Comparison of ENCODE assay signal across 19 cellular contexts in the genomic region with DNA sequence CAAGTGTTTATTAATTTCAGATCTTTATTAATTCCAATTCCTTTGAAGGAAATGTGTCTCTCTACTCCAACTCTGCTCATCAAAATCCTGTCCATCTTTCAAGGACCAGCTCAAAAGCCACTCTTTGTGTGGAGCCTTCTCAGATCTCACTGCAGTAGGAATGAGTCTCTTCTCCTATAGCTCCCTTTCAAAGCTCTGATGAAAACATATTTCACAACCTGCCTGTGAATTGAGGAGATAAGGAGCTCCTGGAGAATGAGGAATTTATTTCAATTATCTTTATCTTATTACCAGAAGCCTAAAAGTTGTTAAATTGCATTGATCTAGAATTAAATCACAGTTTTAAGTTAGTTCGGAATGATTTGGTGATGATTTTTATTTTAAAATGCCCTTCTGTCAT.
DNase-seq lines count a peak whose midpoint lies in the region; ATAC-seq, FAIRE-seq and TF ChIP-seq lines count a peak whose summit lies in the region.
"Had no signal": no experiment of that assay in that cellular context is flagged by ENCODE, and none has a peak within 500 bp of the region (broad histone marks: within the 10 kb centered on the region; RNA-seq: fewer than 3 reads in every experiment).

No MANE protein-coding gene starts in this region.

- TF ChIP-seq CTCF in IMR-90 (conservative IDR thresholded peaks at IDR 0.05; ENCODE audit: low read depth, low read length) (no peak), K562 (IDR thresholded peaks at IDR 0.05 in 2 of 3, conservative IDR thresholded peaks at IDR 0.05 in 1 of 3; ENCODE audit: insufficient read depth in 2 of 3, low read depth in 1 of 3, low read length in 3 of 3) (no peak), prostate gland (IDR thresholded peaks at IDR 0.05) (no peak)

- no peak for FAIRE-seq in K562 (lab: Jason Lieb, UNC)
- FAIRE-seq: GM12892, H54 had no signal

- peak overlapping the region; percentile 17; the same call in 1 of the 2 replicates for H4K91ac ChIP-seq in IMR-90 (ENCODE audit: insufficient read depth, low read depth, low read length)

- H3K4me2 ChIP-seq in IMR-90 (ENCODE audit: low read depth, low read length), result no peak overlapping the region
- no peak overlapping the region for H3K4me2 ChIP-seq in K562 (ENCODE audit: insufficient read depth, low read length)
- H3K4me2 ChIP-seq: BLaER1 had no signal

- H3K79me1 ChIP-seq in IMR-90 (ENCODE audit: low read depth in 1 of 2, low read length in 2 of 2), result no peaks in the 10 kb centered on the region

- no peak overlapping the region for H3K23ac ChIP-seq in IMR-90 (ENCODE audit: low read depth, low read length)

- H2BK5ac ChIP-seq in IMR-90 (ENCODE audit: low read depth, low read length, poor library complexity, severe bottlenecking), result no peak overlapping the region

- H4K5ac ChIP-seq in IMR-90 (ENCODE audit: low read depth, low read length), result no peak overlapping the region

- H3K27ac ChIP-seq in IMR-90 (ENCODE audit: insufficient read depth, low read length) (no peak overlapping the region), K562 (ENCODE audit: extremely low read depth, low read depth, low read length) (no peak overlapping the region), prostate gland (no peak overlapping the region)
- H3K27ac ChIP-seq: BLaER1, GM23248, HL-60 had no signal

- no peaks in the 10 kb centered on the region; the same call in none of the 2 replicates for H3K9me1 ChIP-seq in IMR-90 (ENCODE audit: insufficient read depth, low read length)
- H3K9me1 ChIP-seq in K562 (ENCODE audit: control insufficient read depth, insufficient read depth, low read length), result no peaks in the 10 kb centered on the region

- H2AK5ac ChIP-seq in IMR-90 (ENCODE audit: low read depth, low read length), result no peak overlapping the region

- H2BK20ac ChIP-seq in IMR-90 (ENCODE audit: low read depth, low read length), result peak overlapping the region; percentile 62

- TF ChIP-seq RAD21 in IMR-90 (IDR thresholded peaks at IDR 0.05; ENCODE audit: low read length), result no peak
- TF ChIP-seq RAD21 in K562 (CRISPR knock-in tag; conservative IDR thresholded peaks at IDR 0.05 in 1 of 2, IDR thresholded peaks at IDR 0.05 in 1 of 2), result no peak

- H3K36me3 ChIP-seq in IMR-90 (ENCODE audit: control insufficient read depth, insufficient read depth, low read length) (no peaks in the 10 kb centered on the region), K562 (ENCODE audit: control insufficient read depth, insufficient read depth, low read length) (no peaks in the 10 kb centered on the region), prostate gland (no peaks in the 10 kb centered on the region)
- H3K36me3 ChIP-seq: BLaER1 had no signal

- H2AK9ac ChIP-seq in IMR-90 (replicated peaks; ENCODE audit: low read depth, low read length, poor library complexity), result no peak overlapping the region

- POLR2A ChIA-PET in IMR-90 (lab: Charles Lee; ENCODE audit: unreplicated experiment), result no interaction called here
- POLR2A ChIA-PET in K562 (lab: Yijun Ruan, JAX), result no interaction called here

- no peaks in the 10 kb centered on the region for H3K27me3 ChIP-seq in IMR-90 (ENCODE audit: control insufficient read depth, insufficient read depth, low read length)
- 0 out of 5 replicates have a peak, but pooled peaks cover 0 to 3% of the 10 kb centered on the region in 2 experiments for H3K27me3 ChIP-seq in K562 (ENCODE audit: control insufficient read depth in 2 of 2, insufficient read depth in 2 of 2, low read length in 2 of 2)
- H3K27me3 ChIP-seq in prostate gland (replicated peaks; ENCODE audit: insufficient read depth), result no peaks in the 10 kb centered on the region
- H3K27me3 ChIP-seq: BLaER1 had no signal

- H3K4me3 ChIP-seq in IMR-90 (ENCODE audit: insufficient read depth, low read depth, low read length) (no peak overlapping the region), K562 (no peak overlapping the region), prostate gland (no peak overlapping the region)
- H3K4me3 ChIP-seq: BLaER1, GM23248 had no signal

- CTCF ChIA-PET in IMR-90 (lab: Yijun Ruan, JAX) (no interaction called here), K562 (lab: Yijun Ruan, JAX; ENCODE audit: low intra/inter-chr PET ratio) (no interaction called here)

- H3K56ac ChIP-seq in IMR-90 (ENCODE audit: extremely low read depth, insufficient read depth, low read length), result no peak overlapping the region

- peak overlapping the region; percentile 63; the same call in 1 of the 2 replicates for H3K18ac ChIP-seq in IMR-90 (ENCODE audit: low read depth, low read length)

- intact Hi-C loops in IMR-90 (cut with micrococcal nuclease), result loop anchor here (2.0 kb wide), 1 partner anchor 40 kb away; no protein-coding TSS in a partner anchor
- intact Hi-C loops in K562 (cut with micrococcal nuclease), result no loop called here
- intact Hi-C loops in prostate gland (cut with DNase I), result no loop called here

- no peaks in the 10 kb centered on the region for H3K79me2 ChIP-seq in K562 (ENCODE audit: control insufficient read depth, insufficient read depth, low read length)

- no peak overlapping the region for H2AFZ ChIP-seq in IMR-90 (replicated peaks; ENCODE audit: low read length, poor library complexity)
- no peak overlapping the region for H2AFZ ChIP-seq in K562 (ENCODE audit: low read depth, low read length)
- H2AFZ ChIP-seq: GM23248 had no signal

- no peak overlapping the region for H3K9ac ChIP-seq in IMR-90 (ENCODE audit: low read depth, low read length)
- no peak overlapping the region for H3K9ac ChIP-seq in K562 (ENCODE audit: insufficient read depth in 1 of 2, low read depth in 2 of 2, low read length in 2 of 2)
- H3K9ac ChIP-seq: BLaER1, GM23248 had no signal

- H3K4me1 ChIP-seq in IMR-90 (ENCODE audit: control insufficient read depth, insufficient read depth, low read length) (peaks cover 2% of the 10 kb centered on the region; the same call in 1 of the 2 replicates), K562 (replicated peaks in 1 of 2; ENCODE audit: control insufficient read depth in 2 of 2, insufficient read depth in 2 of 2, low read length in 2 of 2) (no peaks in the 10 kb centered on the region), prostate gland (replicated peaks) (no peaks in the 10 kb centered on the region)
- H3K4me1 ChIP-seq: BLaER1, Caco-2 had no signal

- no peak for TF ChIP-seq POLR2A in IMR-90 (IDR thresholded peaks at IDR 0.05; ENCODE audit: low read depth, low read length)
- TF ChIP-seq POLR2A in K562 (conservative IDR thresholded peaks at IDR 0.05), result no peak
- no peak for TF ChIP-seq POLR2A in prostate gland (IDR thresholded peaks at IDR 0.05)

- in situ Hi-C loops in IMR-90 (cut with MboI; ENCODE audit: low sequenced_read_pairs), result no loop called here
- in situ Hi-C loops in K562 (cut with MboI), result no loop called here

- H4K8ac ChIP-seq in IMR-90 (ENCODE audit: low read depth in 2 of 2, low read length in 2 of 2), result no peak overlapping the region

- no peak for ATAC-seq in IMR-90 (ENCODE audit: low read depth)
- ATAC-seq in K562, result no peak
- no peak for ATAC-seq in activated CD4-positive, CD25-positive, alpha-beta regulatory T cell treated with anti-CD3 and anti-CD28 coated beads, Interleukin-2, amount 50 U/mL, for 24 hours
- ATAC-seq: HCT116 had no signal

- H3K9me3 ChIP-seq in IMR-90 (ENCODE audit: control insufficient read depth, insufficient read depth, low read length) (no peaks in the 10 kb centered on the region), K562 (replicated peaks; ENCODE audit: control insufficient read depth, insufficient read depth, low read depth, low read length) (no peaks in the 10 kb centered on the region), prostate gland (no peaks in the 10 kb centered on the region)
- H3K9me3 ChIP-seq: BLaER1, Caco-2 had no signal

- H3K4ac ChIP-seq in IMR-90 (ENCODE audit: low read depth, low read length), result no peak overlapping the region

- dilution Hi-C loops in IMR-90 (cut with HindIII; ENCODE audit: low sequenced_read_pairs, unreplicated experiment), result no loop called here

- peak overlapping the region; percentile 30; the same call in 1 of the 2 replicates for H2BK120ac ChIP-seq in IMR-90 (ENCODE audit: low read depth, low read length)

- no peak overlapping the region for H2BK15ac ChIP-seq in IMR-90 (ENCODE audit: low read depth, low read length)

- no CpG with 5 or more reads among the region's 1 CpG for WGBS in IMR-90 (ENCODE audit: extremely low coverage in 2 of 2, insufficient read length in 1 of 2), 2 experiments
- WGBS in K562 (ENCODE audit: insufficient coverage, low coverage, missing lambda C conversion rate), result 0% methylated on average over 1 of the region's 1 CpG
- WGBS in prostate gland, result 89% methylated on average over 1 of the region's 1 CpG

- no peak overlapping the region for H3K14ac ChIP-seq in IMR-90 (replicated peaks; ENCODE audit: low read depth, low read length)

- TF ChIP-seq EP300 in K562 (IDR thresholded peaks at IDR 0.05; ENCODE audit: low read length), result no peak

- DNase-seq in IMR-90 (peak; percentile 11), OCI-M1 (lab: John Stamatoyannopoulos, UW) (peak; percentile 23), K562 (ENCODE audit: extremely low read depth in 1 of 4, low spot score in 3 of 4) (no peak), iris pigment epithelial cell (ENCODE audit: low read depth) (peak; percentile 31), NCI-H446 treated with DMSO at 0.1 percent for 48 hours (lab: John Stamatoyannopoulos, UW) (no peak), prostate gland (ENCODE audit: low spot score) (no peak)
- DNase-seq: 8988T; AML-193; Caco-2; CD8-positive, alpha-beta memory T cell; DND-41; GDM1 had no signal

- no peaks in the 10 kb centered on the region for H4K20me1 ChIP-seq in IMR-90 (ENCODE audit: insufficient read depth, low read length)
- H4K20me1 ChIP-seq in K562 (replicated peaks; ENCODE audit: control insufficient read depth, insufficient read depth, low read length), result no peaks in the 10 kb centered on the region
- H4K20me1 ChIP-seq: BLaER1 had no signal

- BruUV-seq in IMR-90 (replicated peaks; lab: Mats Ljungman, UMichigan) (no TSS peak), K562 (replicated peaks; lab: Mats Ljungman, UMichigan) (no TSS peak)

TF ChIP-seq in IMR-90, 13 proteins besides CTCF, POLR2A, EP300 and RAD21:
- TF ChIP-seq CEBPB (IDR thresholded peaks at IDR 0.05; ENCODE audit: low read depth, low read length) (peak; percentile 40), CHD1 (IDR thresholded peaks at IDR 0.05; ENCODE audit: low read depth, low read length) (no peak)

TF ChIP-seq in K562, 482 proteins besides CTCF, POLR2A, EP300 and RAD21 (continues in another document):
- TF ChIP-seq CEBPB (tag; IDR thresholded peaks at IDR 0.05), result 0 out of 2 replicates have a peak, but pooled peaks have one; percentile 16
- TF ChIP-seq, protein P1, sequence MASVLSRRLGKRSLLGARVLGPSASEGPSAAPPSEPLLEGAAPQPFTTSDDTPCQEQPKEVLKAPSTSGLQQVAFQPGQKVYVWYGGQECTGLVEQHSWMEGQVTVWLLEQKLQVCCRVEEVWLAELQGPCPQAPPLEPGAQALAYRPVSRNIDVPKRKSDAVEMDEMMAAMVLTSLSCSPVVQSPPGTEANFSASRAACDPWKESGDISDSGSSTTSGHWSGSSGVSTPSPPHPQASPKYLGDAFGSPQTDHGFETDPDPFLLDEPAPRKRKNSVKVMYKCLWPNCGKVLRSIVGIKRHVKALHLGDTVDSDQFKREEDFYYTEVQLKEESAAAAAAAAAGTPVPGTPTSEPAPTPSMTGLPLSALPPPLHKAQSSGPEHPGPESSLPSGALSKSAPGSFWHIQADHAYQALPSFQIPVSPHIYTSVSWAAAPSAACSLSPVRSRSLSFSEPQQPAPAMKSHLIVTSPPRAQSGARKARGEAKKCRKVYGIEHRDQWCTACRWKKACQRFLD (CRISPR knock-in tag; IDR thresholded peaks at IDR 0.05), result no peak
- TF ChIP-seq ZNF311 (CRISPR knock-in tag; IDR thresholded peaks at IDR 0.05), result no peak

Comparison
In these comparisons a context has a peak if more than half of its experiments do, and no peak if none do; other contexts are left out.
1. DNase-seq: peak in IMR-90 (single experiment), OCI-M1 (single experiment) and iris pigment epithelial cell (single experiment); none in K562 (0 of 4), NCI-H446 treated with DMSO at 0.1 percent for 48 hours (single experiment) and prostate gland (single experiment).